In the genomic region with DNA sequence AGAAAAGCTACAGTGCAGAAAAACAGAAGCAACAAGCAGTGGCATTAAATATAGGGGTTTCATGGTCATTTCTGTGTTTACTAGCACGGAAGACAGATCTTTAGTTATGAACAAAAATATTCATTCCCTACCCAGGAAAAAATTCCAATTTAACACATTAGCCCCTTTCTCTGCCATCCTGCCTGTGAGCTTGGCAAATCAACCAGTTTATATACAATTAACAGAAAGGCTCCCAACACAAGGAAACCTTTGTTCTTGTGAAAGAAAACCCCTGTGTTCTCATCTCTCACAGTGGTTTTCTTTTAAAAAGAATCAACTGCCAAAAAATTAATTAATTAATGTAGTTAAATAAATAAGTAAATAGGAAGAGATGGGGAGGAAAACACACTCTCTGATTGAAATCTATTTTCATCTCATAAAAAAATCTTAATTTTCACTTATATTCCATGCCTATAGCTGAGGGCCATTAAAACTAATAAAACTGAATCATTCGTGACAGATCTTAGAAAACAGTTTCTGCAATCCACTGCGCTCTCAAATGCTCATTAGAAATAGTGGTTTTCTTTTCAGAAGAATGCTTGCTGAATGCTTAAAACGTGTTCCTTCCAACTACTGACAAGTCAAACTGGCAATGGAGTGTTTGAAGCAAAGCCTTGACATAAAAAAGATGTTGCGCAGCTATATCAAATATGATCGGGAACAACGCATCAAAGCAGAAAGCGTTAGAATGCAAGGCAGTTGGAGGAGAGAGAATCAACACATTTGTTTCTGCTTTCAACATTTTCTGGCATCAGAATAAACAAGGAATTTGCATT, we compare ENCODE assay signal across 20 cellular contexts.
"Had no signal": no experiment of that assay in that cellular context is flagged by ENCODE, and none has a peak within 500 bp of the region (broad histone marks: within the 10 kb centered on the region; RNA-seq: fewer than 3 reads in every experiment).

No MANE protein-coding gene starts in this region.

- H2AFZ ChIP-seq: hepatocyte had no signal

- DNase-seq: activated CD4-positive, alpha-beta T cell treated with anti-CD3 and anti-CD28 coated beads for 1 hour; activated CD4-positive, alpha-beta T cell treated with anti-CD3 and anti-CD28 coated beads, Interleukin-2, amount 50 U/mL, for 1 hour; activated CD8-positive, alpha-beta T cell treated with anti-CD3 and anti-CD28 coated beads, Interleukin-2, amount 10 ng/mL, durations not matched to agents 7 days and 5 days; activated T-cell treated with anti-CD3 and anti-CD28 coated beads, Interleukin-2, amount 50 U/mL, for 1 hour; cerebellar nuclear complex; cortex of kidney; mucosa of descending colon; naive B cell; occipital lobe; spleen; stimulated activated CD4-positive, alpha-beta T cell treated with anti-CD3 and anti-CD28 coated beads, Interleukin-4, amount 100 ng/mL, for 1 hour; stimulated activated naive CD4-positive, alpha-beta T cell; T-helper 9 cell; thyroid gland; upper lobe of right lung had no signal

- H3K9me3 ChIP-seq: ascending aorta, breast epithelium, mucosa of descending colon, spleen, thyroid gland, upper lobe of right lung had no signal

- H3K27ac ChIP-seq: ascending aorta, breast epithelium, epithelial cell of prostate, hepatocyte, spleen, thyroid gland, upper lobe of right lung had no signal

- H3K4me2 ChIP-seq: hepatocyte had no signal

- H3K4me3 ChIP-seq: ascending aorta, breast epithelium, hepatocyte, mucosa of descending colon, spleen, thyroid gland, upper lobe of right lung had no signal

- ATAC-seq: activated CD8-positive, alpha-beta T cell treated with anti-CD3 and anti-CD28 coated beads, Interleukin-2, amount 10 ng/mL, durations not matched to agents 7 days and 5 days; activated naive CD4-positive, alpha-beta T cell treated with anti-CD3 and anti-CD28 coated beads, Interleukin-2, amount 50 U/mL, for 72 hours; mucosa of descending colon; upper lobe of right lung had no signal

- H3K79me2 ChIP-seq: hepatocyte had no signal

- H3K27me3 ChIP-seq: ascending aorta, breast epithelium, hepatocyte, spleen, thyroid gland, upper lobe of right lung had no signal

- H3K36me3 ChIP-seq: ascending aorta, breast epithelium, spleen, thyroid gland, upper lobe of right lung had no signal

- H3K4me1 ChIP-seq: ascending aorta, breast epithelium, spleen, thyroid gland, upper lobe of right lung had no signal
